13 cellular contexts compared by ENCODE assay signal in genomic region chr20:63457737-63458136, GRCh38. TPM values are rescaled to one million over a fixed set of nuclear protein-coding genes. Genes with fewer than 3 reads are reported as not detected.
DNase-seq lines count a peak whose midpoint lies in the region; ATAC-seq and TF ChIP-seq lines count a peak whose summit lies in the region.
"Had no signal": no experiment of that assay in that cellular context is flagged by ENCODE, and none has a peak within 500 bp of the region (broad histone marks: within the 10 kb centered on the region; RNA-seq: fewer than 3 reads in every experiment).

No MANE protein-coding gene starts in this region.

- H3K36me3 ChIP-seq in uterus, result no peaks in the 10 kb centered on the region

- no peak overlapping the region for H3K27ac ChIP-seq in uterus

- H3K36me3 Mint-ChIP-seq in activated CD4-positive, alpha-beta memory T cell treated with anti-CD3 and anti-CD28 coated beads, Interleukin-2, amount 10 ng/mL, durations not matched to agents 7 days and 5 days (ENCODE audit: low read depth), result no peaks in the 10 kb centered on the region
- no peaks in the 10 kb centered on the region for H3K36me3 Mint-ChIP-seq in activated CD4-positive, alpha-beta memory T cell treated with anti-CD3 and anti-CD28 coated beads for 36 hours
- H3K36me3 Mint-ChIP-seq in stimulated activated naive B cell treated with anti-CD40 and anti-IgM and Interleukin-4, amounts not matched to agents 10 μg/mL and 1 μg/mL and 100 μg/mL, for 72 hours, result no peaks in the 10 kb centered on the region
- H3K36me3 Mint-ChIP-seq: CD14-positive monocyte had no signal

- H3K4me1 Mint-ChIP-seq in activated CD4-positive, alpha-beta memory T cell treated with anti-CD3 and anti-CD28 coated beads, Interleukin-2, amount 10 ng/mL, durations not matched to agents 7 days and 5 days, result no peaks in the 10 kb centered on the region
- no peaks in the 10 kb centered on the region for H3K4me1 Mint-ChIP-seq in activated CD4-positive, alpha-beta memory T cell treated with anti-CD3 and anti-CD28 coated beads for 36 hours (ENCODE audit: low read depth)
- H3K4me1 Mint-ChIP-seq in stimulated activated naive B cell treated with anti-CD40 and anti-IgM and Interleukin-4, amounts not matched to agents 10 μg/mL and 1 μg/mL and 100 μg/mL, for 72 hours, result peaks cover 10 to 38% of the 10 kb centered on the region in 2 donors
- H3K4me1 Mint-ChIP-seq: CD14-positive monocyte had no signal

- H3K27me3 ChIP-seq in uterus, result peaks cover 0 to 26% of the 10 kb centered on the region in 2 donors

- no peak overlapping the region for H3K4me3 Mint-ChIP-seq in activated CD4-positive, alpha-beta memory T cell treated with anti-CD3 and anti-CD28 coated beads, Interleukin-2, amount 10 ng/mL, durations not matched to agents 7 days and 5 days
- no peak overlapping the region for H3K4me3 Mint-ChIP-seq in activated CD4-positive, alpha-beta memory T cell treated with anti-CD3 and anti-CD28 coated beads for 36 hours
- H3K4me3 Mint-ChIP-seq in stimulated activated naive B cell treated with anti-CD40 and anti-IgM and Interleukin-4, amounts not matched to agents 10 μg/mL and 1 μg/mL and 100 μg/mL, for 72 hours, result no peak overlapping the region
- H3K4me3 Mint-ChIP-seq: CD14-positive monocyte had no signal

- no peaks in the 10 kb centered on the region for H3K9me3 Mint-ChIP-seq in activated CD4-positive, alpha-beta memory T cell treated with anti-CD3 and anti-CD28 coated beads, Interleukin-2, amount 10 ng/mL, durations not matched to agents 7 days and 5 days
- no peaks in the 10 kb centered on the region for H3K9me3 Mint-ChIP-seq in activated CD4-positive, alpha-beta memory T cell treated with anti-CD3 and anti-CD28 coated beads for 36 hours
- no peaks in the 10 kb centered on the region for H3K9me3 Mint-ChIP-seq in stimulated activated naive B cell treated with anti-CD40 and anti-IgM and Interleukin-4, amounts not matched to agents 10 μg/mL and 1 μg/mL and 100 μg/mL, for 72 hours

- no peaks in the 10 kb centered on the region for H3K4me1 ChIP-seq in uterus

- intact Hi-C loops in activated CD4-positive, alpha-beta memory T cell treated with anti-CD3 and anti-CD28 coated beads for 36 hours (cut with micrococcal nuclease), result no loop called here
- intact Hi-C loops in uterus (cut with DNase I; ENCODE audit: low total_unique reads), result no loop called here

- TF ChIP-seq POLR2A in uterus (IDR thresholded peaks at IDR 0.05), result no peak

- POLR2A ChIA-PET in activated CD4-positive, alpha-beta memory T cell treated with anti-CD3 and anti-CD28 coated beads, Interleukin-2, amount 10 ng/mL, durations not matched to agents 7 days and 5 days (lab: Charles Lee), result no interaction called here
- POLR2A ChIA-PET in activated CD4-positive, alpha-beta memory T cell treated with anti-CD3 and anti-CD28 coated beads for 36 hours (lab: Charles Lee), result no interaction called here

- H3K9me3 ChIP-seq in uterus, result no peaks in the 10 kb centered on the region

- peaks cover 10% of the 10 kb centered on the region for H3K27me3 Mint-ChIP-seq in activated CD4-positive, alpha-beta memory T cell treated with anti-CD3 and anti-CD28 coated beads, Interleukin-2, amount 10 ng/mL, durations not matched to agents 7 days and 5 days
- H3K27me3 Mint-ChIP-seq in activated CD4-positive, alpha-beta memory T cell treated with anti-CD3 and anti-CD28 coated beads for 36 hours, result peaks cover 36% of the 10 kb centered on the region
- peaks cover 50 to 80% of the 10 kb centered on the region in 2 donors for H3K27me3 Mint-ChIP-seq in stimulated activated naive B cell treated with anti-CD40 and anti-IgM and Interleukin-4, amounts not matched to agents 10 μg/mL and 1 μg/mL and 100 μg/mL, for 72 hours

- CTCF ChIA-PET in activated CD4-positive, alpha-beta memory T cell treated with anti-CD3 and anti-CD28 coated beads, Interleukin-2, amount 10 ng/mL, durations not matched to agents 7 days and 5 days (lab: Charles Lee), result no interaction called here
- CTCF ChIA-PET in activated CD4-positive, alpha-beta memory T cell treated with anti-CD3 and anti-CD28 coated beads for 36 hours (lab: Charles Lee), result no interaction called here

- TF ChIP-seq CTCF in uterus (IDR thresholded peaks at IDR 0.05), result no peak

- ATAC-seq in esophagus mucosa, result peak; percentile 53
- ATAC-seq in stimulated activated naive B cell treated with anti-CD40 and anti-IgM and Interleukin-4, amounts not matched to agents 10 μg/mL and 1 μg/mL and 100 μg/mL, for 72 hours (replicated peaks), result peak; percentile 63 to 69

- no peak overlapping the region for H3K4me3 ChIP-seq in uterus

- no peak overlapping the region for H3K27ac Mint-ChIP-seq in activated CD4-positive, alpha-beta memory T cell treated with anti-CD3 and anti-CD28 coated beads, Interleukin-2, amount 10 ng/mL, durations not matched to agents 7 days and 5 days
- no peak overlapping the region for H3K27ac Mint-ChIP-seq in activated CD4-positive, alpha-beta memory T cell treated with anti-CD3 and anti-CD28 coated beads for 36 hours
- no peak overlapping the region for H3K27ac Mint-ChIP-seq in stimulated activated naive B cell treated with anti-CD40 and anti-IgM and Interleukin-4, amounts not matched to agents 10 μg/mL and 1 μg/mL and 100 μg/mL, for 72 hours
- H3K27ac Mint-ChIP-seq: CD14-positive monocyte had no signal

- DNase-seq in activated CD4-positive, alpha-beta memory T cell treated with anti-CD3 and anti-CD28 coated beads, Interleukin-2, amount 10 ng/mL, durations not matched to agents 7 days and 5 days, result peak; percentile 23
- no peak for DNase-seq in activated CD4-positive, alpha-beta memory T cell treated with anti-CD3 and anti-CD28 coated beads for 36 hours
- DNase-seq in NCI-H345 (lab: John Stamatoyannopoulos, UW), result peak; percentile 83
- DNase-seq in stimulated activated naive B cell treated with anti-CD40 and anti-IgM and Interleukin-4, amounts not matched to agents 10 μg/mL and 1 μg/mL and 100 μg/mL, for 72 hours, result no peak
- DNase-seq in SHP77 treated with DMSO at 0.1 percent for 48 hours (lab: John Stamatoyannopoulos, UW), result no peak
- DNase-seq in uterus, result no peak
- no peak for DNase-seq in cerebellar cortex (ENCODE audit: low spot score)
- DNase-seq: activated CD4-positive, alpha-beta T cell treated with anti-CD3 and anti-CD28 coated beads, Interleukin-2, amount 50 U/mL, for 48 hours; NCI-H82; stimulated activated CD4-positive, alpha-beta T cell treated with anti-CD3 and anti-CD28 coated beads, Interleukin-4, amount 100 ng/mL, for 1 hour had no signal

RNA-seq across cellular contexts. Expression of gene KCNQ2, which starts 14.7 kb away (rescaled TPM):
- total RNA-seq in activated CD4-positive, alpha-beta memory T cell treated with anti-CD3 and anti-CD28 coated beads, Interleukin-2, amount 10 ng/mL, durations not matched to agents 7 days and 5 days, result not detected
- not detected for total RNA-seq in activated CD4-positive, alpha-beta memory T cell treated with anti-CD3 and anti-CD28 coated beads for 36 hours
- total RNA-seq in esophagus mucosa (not detected), uterus (1 to 10 TPM in 2 of 4 donors, not detected in 2; 1.2 to 4.9 TPM)
- total RNA-seq: liver had no signal

RNA-seq across cellular contexts. Expression of gene EEF1A2, which starts 41.1 kb away (rescaled TPM):
- 1 to 10 TPM; 2.0 to 2.6 TPM for total RNA-seq in activated CD4-positive, alpha-beta memory T cell treated with anti-CD3 and anti-CD28 coated beads, Interleukin-2, amount 10 ng/mL, durations not matched to agents 7 days and 5 days
- total RNA-seq in activated CD4-positive, alpha-beta memory T cell treated with anti-CD3 and anti-CD28 coated beads for 36 hours, result 1 to 10 TPM; 1.1 to 1.7 TPM
- total RNA-seq in esophagus mucosa (0.76 TPM), uterus (1 to 10 TPM in 2 of 4 donors, not detected in 2; 1.1 to 1.5 TPM)

Comparison
In these comparisons a context has a peak if more than half of its experiments do, and no peak if none do; other contexts are left out.
1. DNase-seq: peak in activated CD4-positive, alpha-beta memory T cell treated with anti-CD3 and anti-CD28 coated beads, Interleukin-2, amount 10 ng/mL, durations not matched to agents 7 days and 5 days (single experiment) and NCI-H345 (single experiment); none in activated CD4-positive, alpha-beta memory T cell treated with anti-CD3 and anti-CD28 coated beads for 36 hours (single experiment), stimulated activated naive B cell treated with anti-CD40 and anti-IgM and Interleukin-4, amounts not matched to agents 10 μg/mL and 1 μg/mL and 100 μg/mL, for 72 hours (single experiment), SHP77 treated with DMSO at 0.1 percent for 48 hours (single experiment), uterus (0 of 2) and cerebellar cortex (single experiment).